Comparison of ENCODE assay signal across 1 cellular context in genomic region chr17:81858170-81858966, GRCh38.
A peak's percentile ranks its signal among the peaks of the same experiment; 100 is the strongest.
TF ChIP-seq lines count a peak whose summit lies in the region.

No MANE protein-coding gene starts in this region.

TF ChIP-seq in HepG2, 621 proteins besides CTCF, POLR2A, EP300 and RAD21:
- TF ChIP-seq AGO2 (optimal IDR thresholded peaks at IDR 0.05; ENCODE audit: low read depth, low read length) = peak; percentile 50
- TF ChIP-seq ZNF691 (CRISPR knock-in tag; IDR thresholded peaks at IDR 0.05; ENCODE audit: borderline replicate concordance, low read depth) = 0 out of 2 replicates have a peak, but pooled peaks have one; percentile 43
- TF ChIP-seq ISX (CRISPR knock-in tag; conservative IDR thresholded peaks at IDR 0.05) = no peak
- no peak for TF ChIP-seq KLF11 (CRISPR knock-in tag; IDR thresholded peaks at IDR 0.05)
- peak; percentile 16; the same call in 1 of the 2 replicates for TF ChIP-seq ZNF678 (CRISPR knock-in tag; IDR thresholded peaks at IDR 0.05)
- TF ChIP-seq ZC3H13 (CRISPR knock-in tag; IDR thresholded peaks at IDR 0.05) = peak; percentile 77
- TF ChIP-seq KLF16 (CRISPR knock-in tag; IDR thresholded peaks at IDR 0.05) = no peak
- TF ChIP-seq ZNF414 (CRISPR knock-in tag; IDR thresholded peaks at IDR 0.05) = 0 out of 2 replicates have a peak, but pooled peaks have one; percentile 26
- no peak for TF ChIP-seq SAFB2 (CRISPR knock-in tag; IDR thresholded peaks at IDR 0.05; ENCODE audit: borderline replicate concordance, low read depth)
- no peak for TF ChIP-seq ZNF670 (CRISPR knock-in tag; IDR thresholded peaks at IDR 0.05; ENCODE audit: borderline replicate concordance)
- TF ChIP-seq POLR2AphosphoS5 (IDR thresholded peaks at IDR 0.05; ENCODE audit: low read depth, low read length) = peak; percentile 8; the same call in 1 of the 2 replicates
- no peak for TF ChIP-seq ZSCAN20 (CRISPR knock-in tag; IDR thresholded peaks at IDR 0.05; ENCODE audit: borderline replicate concordance)
- TF ChIP-seq ZNF687 (CRISPR knock-in tag; IDR thresholded peaks at IDR 0.05) = peak; percentile 61; the same call in 1 of the 2 replicates
- no peak for TF ChIP-seq GATAD1 (CRISPR knock-in tag; IDR thresholded peaks at IDR 0.05)
- no peak for TF ChIP-seq AHR (CRISPR knock-in tag; IDR thresholded peaks at IDR 0.05)
- TF ChIP-seq MXD3 (CRISPR knock-in tag; IDR thresholded peaks at IDR 0.05) = peak; percentile 16; the same call in 1 of the 2 replicates
- TF ChIP-seq ZBTB38 (CRISPR knock-in tag; IDR thresholded peaks at IDR 0.05) = peak; percentile 71; the same call in 1 of the 2 replicates
- TF ChIP-seq PHF20 (CRISPR knock-in tag; IDR thresholded peaks at IDR 0.05) = no peak
- TF ChIP-seq ZNF274 (CRISPR knock-in tag; IDR thresholded peaks at IDR 0.05) = 0 out of 2 replicates have a peak, but pooled peaks have one; percentile 21
- TF ChIP-seq SNAI1 (CRISPR knock-in tag; IDR thresholded peaks at IDR 0.05; ENCODE audit: borderline replicate concordance) = no peak
- TF ChIP-seq ZFP91 (CRISPR knock-in tag; IDR thresholded peaks at IDR 0.05; ENCODE audit: borderline replicate concordance) = 0 out of 2 replicates have a peak, but pooled peaks have one; percentile 21
- no peak for TF ChIP-seq NFATC3 (CRISPR knock-in tag; IDR thresholded peaks at IDR 0.05)
- TF ChIP-seq ZNF530 (CRISPR knock-in tag; IDR thresholded peaks at IDR 0.05; ENCODE audit: low read depth) = 0 out of 2 replicates have a peak, but pooled peaks have one; percentile 31
- TF ChIP-seq RBFOX2 (IDR thresholded peaks at IDR 0.05; ENCODE audit: low read depth, low read length) = peak; percentile 60; the same call in 1 of the 2 replicates
- TF ChIP-seq ZNF660 (CRISPR knock-in tag; IDR thresholded peaks at IDR 0.05; ENCODE audit: borderline replicate concordance, low read depth) = no peak
- peak; percentile 49; the same call in 1 of the 2 replicates for TF ChIP-seq ZNF318 (CRISPR knock-in tag; IDR thresholded peaks at IDR 0.05)
- TF ChIP-seq PAF1 (CRISPR knock-in tag; IDR thresholded peaks at IDR 0.05) = no peak
- TF ChIP-seq FOXC1 (CRISPR knock-in tag; IDR thresholded peaks at IDR 0.05; ENCODE audit: borderline replicate concordance) = 0 out of 2 replicates have a peak, but pooled peaks have one; percentile 42
- TF ChIP-seq ZNF556 (CRISPR knock-in tag; IDR thresholded peaks at IDR 0.05; ENCODE audit: borderline replicate concordance) = 0 out of 2 replicates have a peak, but pooled peaks have one; percentile 14
TF ChIP-seq in HepG2: peak in this region for 16.
